Comparison of ENCODE assay signal across 8 cellular contexts in genomic region chr7:151012921-151013347, GRCh38. TPM values are rescaled to one million over a fixed set of nuclear protein-coding genes. Genes with fewer than 3 reads are reported as not detected.
DNase-seq lines count a peak whose midpoint lies in the region; ATAC-seq and TF ChIP-seq lines count a peak whose summit lies in the region.

No MANE protein-coding gene starts in this region.

- in situ Hi-C loops in transverse colon (cut with MboI; ENCODE audit: low pct_ligation_motif_present in 1 of 4, low pct_unique_long_range_greater_than_20kb in 1 of 4, low sequenced_read_pairs in 3 of 4) = no loop called here

- TF ChIP-seq CTCF in HEK293 (tag by site-specific recombination; IDR thresholded peaks at IDR 0.05) (no peak; the same call in 1 of the 2 replicates), right atrium auricular region (IDR thresholded peaks at IDR 0.05) (peak; percentile 32 to 59), transverse colon (IDR thresholded peaks at IDR 0.05) (peak in 4 of 5 experiments; percentile 14 to 22 (median 18))

- POLR2A ChIA-PET in HEK293 (lab: Yijun Ruan, JAX) = interaction anchor here (0.6 to 1.0 kb wide), 2 partner anchors 45 to 98 kb away, joined by 3 read pairs; partner anchors contain the start of gene CDK5

- no peak for TF ChIP-seq EP300 in transverse colon (IDR thresholded peaks at IDR 0.05; ENCODE audit: low read depth)

- no peaks in the 10 kb centered on the region for H3K27me3 Mint-ChIP-seq in activated T-helper 17 cell treated with anti-CD3 and anti-CD28 coated beads, Interleukin-2, amount 50 U/mL, for 72 hours

- H3K9me3 Mint-ChIP-seq in activated T-helper 17 cell treated with anti-CD3 and anti-CD28 coated beads, Interleukin-2, amount 50 U/mL, for 72 hours = peaks cover 3% of the 10 kb centered on the region

- CTCF ChIA-PET in HEK293 (lab: Yijun Ruan, JAX) = interaction anchor here (0.5 to 2.9 kb wide), 16 partner anchors 11 to 232 kb away, joined by 3 to 27 read pairs (median 4); partner anchors contain the start of genes ATG9B and CDK5

- H3K27me3 ChIP-seq in right atrium auricular region = no peaks in the 10 kb centered on the region
- peaks cover 8% of the 10 kb centered on the region for H3K27me3 ChIP-seq in transverse colon

- TF ChIP-seq POLR2A in transverse colon (IDR thresholded peaks at IDR 0.05) = no peak

- H3K36me3 ChIP-seq in HEK293 (ENCODE audit: control insufficient read depth in 2 of 2, insufficient read depth in 1 of 2, low read length in 2 of 2) = no peaks in the 10 kb centered on the region
- no peaks in the 10 kb centered on the region for H3K36me3 ChIP-seq in right atrium auricular region
- H3K36me3 ChIP-seq in transverse colon = no peaks in the 10 kb centered on the region

- no peak for ATAC-seq in activated T-helper 17 cell treated with anti-CD3 and anti-CD28 coated beads, Interleukin-2, amount 50 U/mL, for 72 hours (replicated peaks)
- ATAC-seq in HG03097 (IDR thresholded peaks at IDR 0.05; ENCODE audit: low FRiP score, unreplicated experiment) = no peak

- intact Hi-C loops in transverse colon (cut with DNase I; ENCODE audit: low total_unique reads) = no loop called here

- H3K4me1 Mint-ChIP-seq in activated T-helper 17 cell treated with anti-CD3 and anti-CD28 coated beads, Interleukin-2, amount 50 U/mL, for 72 hours = peaks cover 55% of the 10 kb centered on the region

- H3K4me1 ChIP-seq in HEK293 (ENCODE audit: control insufficient read depth, insufficient read depth, low read length) (no peaks in the 10 kb centered on the region), right atrium auricular region (peaks cover 0 to 48% of the 10 kb centered on the region in 2 donors), transverse colon (peaks cover 19 to 39% (median 22%) of the 10 kb centered on the region in 4 donors)

- no peak overlapping the region for H3K4me3 ChIP-seq in HEK293 (ENCODE audit: low read depth, low read length)
- H3K4me3 ChIP-seq in right atrium auricular region = peak overlapping the region; percentile 21 to 39
- no peak overlapping the region for H3K4me3 ChIP-seq in transverse colon

- WGBS in transverse colon (ENCODE audit: low coverage in 1 of 2), 2 donors = 71% methylated on average over 22 of the region's 23 CpGs; no CpG with 5 or more reads in 1 of the 2 donors

- peak overlapping the region; percentile 70 for H3K4me3 Mint-ChIP-seq in activated T-helper 17 cell treated with anti-CD3 and anti-CD28 coated beads, Interleukin-2, amount 50 U/mL, for 72 hours

- H3K27ac Mint-ChIP-seq in activated T-helper 17 cell treated with anti-CD3 and anti-CD28 coated beads, Interleukin-2, amount 50 U/mL, for 72 hours = peak overlapping the region; percentile 85

- peak; percentile 41 for DNase-seq in CD1c-positive myeloid dendritic cell (ENCODE audit: extremely low spot score)
- DNase-seq in right atrium auricular region (ENCODE audit: low spot score) = no peak
- no peak for DNase-seq in transverse colon
- DNase-seq in GOT3 (lab: John Stamatoyannopoulos, UW) = no peak
- DNase-seq in activated T-cell treated with anti-CD3 and anti-CD28 coated beads for 4 hours = no peak

- H3K27ac ChIP-seq in HEK293 (ENCODE audit: extremely low read depth, low read depth, low read length) = no peak overlapping the region
- H3K27ac ChIP-seq in right atrium auricular region = no peak overlapping the region
- H3K27ac ChIP-seq in transverse colon = peak overlapping the region; percentile 33 to 71 (median 58)

- H3K36me3 Mint-ChIP-seq in activated T-helper 17 cell treated with anti-CD3 and anti-CD28 coated beads, Interleukin-2, amount 50 U/mL, for 72 hours (ENCODE audit: low read depth) = peaks cover 22% of the 10 kb centered on the region

- H3K9me3 ChIP-seq in HEK293 (ENCODE audit: control insufficient read depth, insufficient read depth, low read depth, low read length) (no peaks in the 10 kb centered on the region), right atrium auricular region (no peaks in the 10 kb centered on the region), transverse colon (no peaks in the 10 kb centered on the region)

TF ChIP-seq in HEK293, 187 proteins besides CTCF, POLR2A, EP300 and RAD21:
- TF ChIP-seq ZNF654 (tag by site-specific recombination; IDR thresholded peaks at IDR 0.05; ENCODE audit: low read depth) (peak; percentile 35; the same call in 1 of the 2 replicates), ZNF629 (tag by site-specific recombination; IDR thresholded peaks at IDR 0.05) (no peak), ZBTB8A (tag by site-specific recombination; IDR thresholded peaks at IDR 0.05) (peak; percentile 21; the same call in 1 of the 2 replicates), PRDM4 (tag by site-specific recombination; IDR thresholded peaks at IDR 0.05) (peak; percentile 35; the same call in 1 of the 2 replicates), ZEB2 (tag by site-specific recombination; IDR thresholded peaks at IDR 0.05) (no peak), ELK4 (IDR thresholded peaks at IDR 0.05; ENCODE audit: borderline replicate concordance, low read depth, low read length) (no peak), ZBTB49 (tag by site-specific recombination; IDR thresholded peaks at IDR 0.05; ENCODE audit: low read depth) (no peak), ZNF354C (tag by site-specific recombination; IDR thresholded peaks at IDR 0.05; ENCODE audit: borderline replicate concordance, low read depth) (no peak), ZNF350 (tag by site-specific recombination; IDR thresholded peaks at IDR 0.05) (no peak)

RNA-seq across cellular contexts. Expression of gene ATG9B, which starts 11.4 kb away (rescaled TPM):
- total RNA-seq in activated T-helper 17 cell treated with anti-CD3 and anti-CD28 coated beads, Interleukin-2, amount 50 U/mL, for 72 hours = 10 to 100 TPM in 1 of 2 donors, 1 to 10 TPM in 1; 2.9 to 18.2 TPM
- total RNA-seq in right atrium auricular region (not detected), transverse colon (1 to 10 TPM in 1 of 4 donors, not detected in 3; 1.1 TPM)

RNA-seq across cellular contexts. Expression of gene ABCB8, which starts 15.3 kb away (rescaled TPM):
- total RNA-seq in activated T-helper 17 cell treated with anti-CD3 and anti-CD28 coated beads, Interleukin-2, amount 50 U/mL, for 72 hours = 10 to 100 TPM; 36.4 to 52.0 TPM
- total RNA-seq in right atrium auricular region (10 to 100 TPM; 11.9 to 20.6 TPM), transverse colon (10 to 100 TPM; 33.3 to 76.4 (median 51.4) TPM)

RNA-seq across cellular contexts. Expression of gene NOS3, which starts 22.1 kb away (rescaled TPM):
- total RNA-seq in activated T-helper 17 cell treated with anti-CD3 and anti-CD28 coated beads, Interleukin-2, amount 50 U/mL, for 72 hours = 10 to 100 TPM in 1 of 2 donors, 1 to 10 TPM in 1; 8.0 to 12.1 TPM
- 10 to 100 TPM; 14.5 to 78.6 TPM for total RNA-seq in right atrium auricular region
- 10 to 100 TPM in 2 of 4 donors, 1 to 10 TPM in 2; 2.5 to 34.2 (median 7.0) TPM for total RNA-seq in transverse colon

RNA-seq across cellular contexts. Expression of gene KCNH2, which starts 34.8 kb away (rescaled TPM):
- under 1 TPM; 0.32 to 0.77 TPM for total RNA-seq in activated T-helper 17 cell treated with anti-CD3 and anti-CD28 coated beads, Interleukin-2, amount 50 U/mL, for 72 hours
- total RNA-seq in right atrium auricular region (100 to 1,000 TPM; 119 to 128 TPM), transverse colon (10 to 100 TPM in 3 of 4 donors, 1 to 10 TPM in 1; 9.5 to 39.0 (median 19.3) TPM)

RNA-seq across cellular contexts. Expression of gene ASIC3, which starts 35.4 kb away (rescaled TPM):
- 1 to 10 TPM; 9.0 to 9.7 TPM for total RNA-seq in activated T-helper 17 cell treated with anti-CD3 and anti-CD28 coated beads, Interleukin-2, amount 50 U/mL, for 72 hours
- total RNA-seq in right atrium auricular region (1 to 10 TPM; 1.1 to 1.2 TPM), transverse colon (1 to 10 TPM; 2.6 to 4.3 (median 3.1) TPM)

Comparison
In these comparisons a context has a peak if more than half of its experiments do, and no peak if none do; other contexts are left out.
1. H3K27ac ChIP-seq: peak in transverse colon (4 of 4); none in HEK293 (single experiment) and right atrium auricular region (0 of 2).
2. H3K4me3 ChIP-seq: peak in right atrium auricular region (2 of 2); none in HEK293 (single experiment) and transverse colon (0 of 4).